In the genomic region with DNA sequence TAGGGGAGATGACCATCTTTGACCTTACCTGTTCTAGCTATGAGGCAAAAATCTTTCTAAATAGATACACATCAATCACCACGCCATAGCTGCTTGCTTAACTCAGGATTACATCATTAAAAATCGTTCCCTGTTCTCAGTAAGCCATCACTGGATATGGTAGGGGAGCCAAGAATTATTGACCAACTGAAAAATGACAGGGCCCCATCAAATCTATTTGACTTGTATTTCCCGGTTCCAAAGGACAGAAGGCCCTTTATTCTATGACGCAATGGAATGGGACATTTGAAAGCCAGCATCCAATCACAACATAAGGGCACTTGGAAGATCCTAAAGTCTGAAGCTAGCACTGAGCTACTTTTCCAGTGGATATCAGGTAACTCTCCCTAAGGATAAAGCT, we compare ENCODE assay signal across 19 cellular contexts.
"Had no signal": no experiment of that assay in that cellular context is flagged by ENCODE, and none has a peak within 500 bp of the region (broad histone marks: within the 10 kb centered on the region; RNA-seq: fewer than 3 reads in every experiment).

No MANE protein-coding gene starts in this region.

- H3K4me3 ChIP-seq: coronary artery, heart right ventricle, right atrium auricular region, smooth muscle cell, suprapubic skin, thyroid gland, upper lobe of left lung, uterus had no signal

- FAIRE-seq: endometrium, frontal cortex, keratinocyte had no signal

- H3K27me3 ChIP-seq: heart right ventricle, right atrium auricular region, suprapubic skin, thyroid gland, upper lobe of left lung, uterus had no signal

- H3K36me3 Mint-ChIP-seq: naive thymus-derived CD8-positive, alpha-beta T cell; stimulated activated effector memory CD8-positive, alpha-beta T cell treated with anti-CD3 and anti-CD28 coated beads, Interleukin-12 subunit alpha, Interleukin-12 subunit beta, amount 100 ng/mL, for 72 hours had no signal

- H3K9me3 Mint-ChIP-seq: naive thymus-derived CD8-positive, alpha-beta T cell; stimulated activated effector memory CD8-positive, alpha-beta T cell treated with anti-CD3 and anti-CD28 coated beads, Interleukin-12 subunit alpha, Interleukin-12 subunit beta, amount 100 ng/mL, for 72 hours had no signal

- DNase-seq: effector CD4-positive, alpha-beta T cell; heart right ventricle; left ventricle myocardium superior; naive thymus-derived CD8-positive, alpha-beta T cell; stimulated activated CD4-positive, alpha-beta T cell treated with anti-CD3 and anti-CD28 coated beads, Interleukin-2, amount 100 ng/mL, for 48 hours; stimulated activated CD8-positive, alpha-beta memory T cell treated with anti-CD3 and anti-CD28 coated beads, Interleukin-4, amount 100 ng/mL, for 48 hours; stimulated activated naive CD8-positive, alpha-beta T cell treated with anti-CD3 and anti-CD28 coated beads, Interleukin-15, Interleukin-2, amounts not matched to agents 100 U/mL and 50 U/mL, for 24 hours; thyroid gland; uterus had no signal

- H3K4me2 ChIP-seq: smooth muscle cell had no signal

- H3K27ac Mint-ChIP-seq: naive thymus-derived CD8-positive, alpha-beta T cell; stimulated activated effector memory CD8-positive, alpha-beta T cell treated with anti-CD3 and anti-CD28 coated beads, Interleukin-12 subunit alpha, Interleukin-12 subunit beta, amount 100 ng/mL, for 72 hours had no signal

- H3K4me3 Mint-ChIP-seq: naive thymus-derived CD8-positive, alpha-beta T cell; stimulated activated effector memory CD8-positive, alpha-beta T cell treated with anti-CD3 and anti-CD28 coated beads, Interleukin-12 subunit alpha, Interleukin-12 subunit beta, amount 100 ng/mL, for 72 hours had no signal

- H3K36me3 ChIP-seq: heart right ventricle, right atrium auricular region, suprapubic skin, thyroid gland, upper lobe of left lung, uterus had no signal

- H3K4me1 Mint-ChIP-seq: stimulated activated effector memory CD8-positive, alpha-beta T cell treated with anti-CD3 and anti-CD28 coated beads, Interleukin-12 subunit alpha, Interleukin-12 subunit beta, amount 100 ng/mL, for 72 hours had no signal

- H3K4me1 ChIP-seq: heart right ventricle, right atrium auricular region, suprapubic skin, upper lobe of left lung had no signal

- ATAC-seq: esophagus mucosa; heart right ventricle; left ventricle myocardium superior; naive thymus-derived CD8-positive, alpha-beta T cell; stimulated activated effector memory CD8-positive, alpha-beta T cell treated with anti-CD3 and anti-CD28 coated beads, Interleukin-12 subunit alpha, Interleukin-12 subunit beta, amount 100 ng/mL, for 72 hours; stimulated activated naive CD8-positive, alpha-beta T cell treated with anti-CD3 and anti-CD28 coated beads, Interleukin-15, Interleukin-2, amounts not matched to agents 100 U/mL and 50 U/mL, for 24 hours had no signal

- H3K9me3 ChIP-seq: heart right ventricle, right atrium auricular region, suprapubic skin, thyroid gland, upper lobe of left lung, uterus had no signal

- H3K27ac ChIP-seq: coronary artery, heart right ventricle, right atrium auricular region, suprapubic skin, thyroid gland, upper lobe of left lung, uterus had no signal
